12 cellular contexts compared by ENCODE assay signal in the genomic region with DNA sequence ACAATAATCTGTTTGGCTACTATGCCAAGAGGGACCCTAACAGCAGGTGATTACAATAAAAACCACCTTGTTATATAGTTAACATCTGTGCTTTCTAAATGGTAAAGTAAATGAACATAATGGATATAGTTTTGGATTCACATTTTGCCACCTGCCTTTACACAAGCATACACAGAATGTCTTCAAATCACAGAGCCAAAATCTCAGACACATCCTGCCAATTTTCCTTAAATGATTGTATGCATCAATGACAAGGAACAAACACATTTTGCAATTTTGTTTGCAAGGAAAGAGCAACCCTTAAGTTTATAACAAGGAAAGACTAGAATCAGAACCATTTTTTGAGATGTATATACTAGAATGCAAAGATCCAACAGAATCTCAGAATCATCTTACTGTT.
"Had no signal": no experiment of that assay in that cellular context is flagged by ENCODE, and none has a peak within 500 bp of the region (broad histone marks: within the 10 kb centered on the region; RNA-seq: fewer than 3 reads in every experiment).

No MANE protein-coding gene starts in this region.

- H3K4me1 Mint-ChIP-seq: activated CD4-positive, alpha-beta T cell treated with anti-CD3 and anti-CD28 coated beads, Interleukin-2, amount 10 ng/mL, durations not matched to agents 7 days and 5 days; activated naive CD8-positive, alpha-beta T cell treated with anti-CD3 and anti-CD28 coated beads, Interleukin-2, amount 50 U/mL, for 24 hours; endodermal cell; naive B cell; stimulated activated memory B cell treated with anti-CD40 and anti-IgM and Interleukin-4, amounts not matched to agents 10 μg/mL and 1 μg/mL and 100 μg/mL, for 72 hours had no signal

- ATAC-seq: activated naive CD8-positive, alpha-beta T cell treated with anti-CD3 and anti-CD28 coated beads, Interleukin-2, amount 50 U/mL, for 24 hours; stimulated activated memory B cell treated with anti-CD40 and anti-IgM and Interleukin-4, amounts not matched to agents 10 μg/mL and 1 μg/mL and 100 μg/mL, for 72 hours had no signal

- H3K79me2 ChIP-seq: hepatocyte had no signal

- H3K27me3 ChIP-seq: hepatocyte had no signal

- H2AFZ ChIP-seq: hepatocyte had no signal

- H3K4me3 ChIP-seq: hepatocyte, left ventricle myocardium inferior had no signal

- DNase-seq: activated CD4-positive, alpha-beta T cell treated with anti-CD3 and anti-CD28 coated beads, Interleukin-2, amount 10 ng/mL, durations not matched to agents 7 days and 5 days; activated naive CD4-positive, alpha-beta T cell; activated naive CD8-positive, alpha-beta T cell treated with anti-CD3 and anti-CD28 coated beads, Interleukin-2, amount 50 U/mL, for 24 hours; aorta; endodermal cell; kidney; left ventricle myocardium inferior; naive B cell; retina; stimulated activated CD4-positive, alpha-beta T cell treated with anti-CD3 and anti-CD28 coated beads, Interleukin-2, amount 100 ng/mL, for 48 hours had no signal

- H3K36me3 Mint-ChIP-seq: naive B cell; stimulated activated memory B cell treated with anti-CD40 and anti-IgM and Interleukin-4, amounts not matched to agents 10 μg/mL and 1 μg/mL and 100 μg/mL, for 72 hours had no signal

- H3K4me1 ChIP-seq: left ventricle myocardium inferior had no signal

- H3K27me3 Mint-ChIP-seq: activated CD4-positive, alpha-beta T cell treated with anti-CD3 and anti-CD28 coated beads, Interleukin-2, amount 10 ng/mL, durations not matched to agents 7 days and 5 days; activated naive CD8-positive, alpha-beta T cell treated with anti-CD3 and anti-CD28 coated beads, Interleukin-2, amount 50 U/mL, for 24 hours; naive B cell; stimulated activated memory B cell treated with anti-CD40 and anti-IgM and Interleukin-4, amounts not matched to agents 10 μg/mL and 1 μg/mL and 100 μg/mL, for 72 hours had no signal

- H3K27ac ChIP-seq: hepatocyte, left ventricle myocardium inferior had no signal

- H3K36me3 ChIP-seq: left ventricle myocardium inferior had no signal

- H3K9me3 Mint-ChIP-seq: activated CD4-positive, alpha-beta T cell treated with anti-CD3 and anti-CD28 coated beads, Interleukin-2, amount 10 ng/mL, durations not matched to agents 7 days and 5 days; endodermal cell had no signal

- H3K4me2 ChIP-seq: hepatocyte had no signal

- H3K4me3 Mint-ChIP-seq: activated CD4-positive, alpha-beta T cell treated with anti-CD3 and anti-CD28 coated beads, Interleukin-2, amount 10 ng/mL, durations not matched to agents 7 days and 5 days; activated naive CD8-positive, alpha-beta T cell treated with anti-CD3 and anti-CD28 coated beads, Interleukin-2, amount 50 U/mL, for 24 hours; endodermal cell; naive B cell; stimulated activated memory B cell treated with anti-CD40 and anti-IgM and Interleukin-4, amounts not matched to agents 10 μg/mL and 1 μg/mL and 100 μg/mL, for 72 hours had no signal

- H3K27ac Mint-ChIP-seq: activated CD4-positive, alpha-beta T cell treated with anti-CD3 and anti-CD28 coated beads, Interleukin-2, amount 10 ng/mL, durations not matched to agents 7 days and 5 days; activated naive CD8-positive, alpha-beta T cell treated with anti-CD3 and anti-CD28 coated beads, Interleukin-2, amount 50 U/mL, for 24 hours; endodermal cell; naive B cell; stimulated activated memory B cell treated with anti-CD40 and anti-IgM and Interleukin-4, amounts not matched to agents 10 μg/mL and 1 μg/mL and 100 μg/mL, for 72 hours had no signal
